In genomic region chr18:75041586-75041985, GRCh38 we compare ENCODE assay signal across 9 cellular contexts.
DNase-seq lines count a peak whose midpoint lies in the region; ATAC-seq, FAIRE-seq and TF ChIP-seq lines count a peak whose summit lies in the region.
"Had no signal": no experiment of that assay in that cellular context is flagged by ENCODE, and none has a peak within 500 bp of the region (broad histone marks: within the 10 kb centered on the region; RNA-seq: fewer than 3 reads in every experiment).

No MANE protein-coding gene starts in this region.

- FAIRE-seq in urothelium cell line (lab: Jason Lieb, UNC), result no peak
- FAIRE-seq: colon had no signal

- no peaks in the 10 kb centered on the region for H3K9me3 ChIP-seq in heart right ventricle

- H3K4me1 ChIP-seq in heart right ventricle, result peaks cover 0 to 7% (median 0%) of the 10 kb centered on the region in 9 donors
- no peaks in the 10 kb centered on the region for H3K4me1 ChIP-seq in foreskin keratinocyte

- H3K27ac ChIP-seq in heart right ventricle, result no peak overlapping the region
- H3K27ac ChIP-seq in foreskin keratinocyte, result no peak overlapping the region

- TF ChIP-seq CTCF in heart right ventricle (IDR thresholded peaks at IDR 0.05) (peak in 6 of 9 donors; percentile 16 to 39 (median 31)), foreskin keratinocyte (conservative IDR thresholded peaks at IDR 0.05) (peak; percentile 52)

- 88% methylated on average over 8 of the region's 8 CpGs for WGBS in heart right ventricle, 2 donors

- no peak for DNase-seq in heart right ventricle
- DNase-seq in Right ventricle myocardium superior, result no peak
- peak; percentile 45 for DNase-seq in RKO (ENCODE audit: low spot score)
- DNase-seq in foreskin keratinocyte, result no peak
- peak; percentile 27 for DNase-seq in urothelium cell line (ENCODE audit: low spot score)
- DNase-seq in NOMO-1 treated with dmso at 0.1 percent for 144 hours (lab: John Stamatoyannopoulos, UW; ENCODE audit: unreplicated experiment), result no peak
- DNase-seq in mesenteric fat pad (ENCODE audit: low spot score), result no peak

- H3K36me3 ChIP-seq in heart right ventricle, result no peaks in the 10 kb centered on the region

- H3K4me3 ChIP-seq in heart right ventricle, result no peak overlapping the region

- intact Hi-C loops in heart right ventricle (cut with DNase I), result loop anchor here in 1 of 10 donors (10.0 kb wide), 1 partner anchor 163 kb away; the partner anchor contains the start of gene PTGR3
- intact Hi-C loops in Right ventricle myocardium superior (cut with DNase I), result no loop called here

- ATAC-seq in heart right ventricle (no peak), Right ventricle myocardium superior (ENCODE audit: poor library complexity) (no peak), foreskin keratinocyte (no peak), GM18873 (IDR thresholded peaks at IDR 0.05; ENCODE audit: low FRiP score, unreplicated experiment) (no peak)

- H3K27me3 ChIP-seq in heart right ventricle, result no peaks in the 10 kb centered on the region
- H3K27me3 ChIP-seq in foreskin keratinocyte, result no peaks in the 10 kb centered on the region

Comparison
In these comparisons a context has a peak if more than half of its experiments do, and no peak if none do; other contexts are left out.
1. DNase-seq: peak in RKO (single experiment) and urothelium cell line (single experiment); none in heart right ventricle (0 of 2), Right ventricle myocardium superior (single experiment), foreskin keratinocyte (0 of 2), NOMO-1 treated with dmso at 0.1 percent for 144 hours (single experiment) and mesenteric fat pad (single experiment).